2 cellular contexts compared by ENCODE assay signal in genomic region chr12:45646851-45647581, GRCh38.
TF ChIP-seq lines count a peak whose summit lies in the region.

No MANE protein-coding gene starts in this region.

TF ChIP-seq in HepG2, 621 proteins besides CTCF, POLR2A, EP300 and RAD21 (continued from another document):
- no peak for TF ChIP-seq MXD3 (CRISPR knock-in tag; IDR thresholded peaks at IDR 0.05)
- TF ChIP-seq ZBTB39 (CRISPR knock-in tag; IDR thresholded peaks at IDR 0.05): no peak
- no peak for TF ChIP-seq ARID4A (CRISPR knock-in tag; IDR thresholded peaks at IDR 0.05; ENCODE audit: borderline replicate concordance)
TF ChIP-seq in HepG2: peak in this region for 2.

TF ChIP-seq in K562, 482 proteins besides CTCF, POLR2A, EP300 and RAD21 (continued from another document):
- no peak for TF ChIP-seq ATF6 (CRISPR knock-in tag; IDR thresholded peaks at IDR 0.05)
- peak; percentile 80 for TF ChIP-seq C11orf30 (IDR thresholded peaks at IDR 0.05; ENCODE audit: low read depth)
- no peak for TF ChIP-seq NFXL1 (CRISPR knock-in tag; IDR thresholded peaks at IDR 0.05)
- TF ChIP-seq SNRNP70 (optimal IDR thresholded peaks at IDR 0.05; ENCODE audit: low read depth, low read length): no peak
- TF ChIP-seq BACH1 (tag; IDR thresholded peaks at IDR 0.05): no peak
